ENCODE assay signal across 8 cellular contexts in the genomic region with DNA sequence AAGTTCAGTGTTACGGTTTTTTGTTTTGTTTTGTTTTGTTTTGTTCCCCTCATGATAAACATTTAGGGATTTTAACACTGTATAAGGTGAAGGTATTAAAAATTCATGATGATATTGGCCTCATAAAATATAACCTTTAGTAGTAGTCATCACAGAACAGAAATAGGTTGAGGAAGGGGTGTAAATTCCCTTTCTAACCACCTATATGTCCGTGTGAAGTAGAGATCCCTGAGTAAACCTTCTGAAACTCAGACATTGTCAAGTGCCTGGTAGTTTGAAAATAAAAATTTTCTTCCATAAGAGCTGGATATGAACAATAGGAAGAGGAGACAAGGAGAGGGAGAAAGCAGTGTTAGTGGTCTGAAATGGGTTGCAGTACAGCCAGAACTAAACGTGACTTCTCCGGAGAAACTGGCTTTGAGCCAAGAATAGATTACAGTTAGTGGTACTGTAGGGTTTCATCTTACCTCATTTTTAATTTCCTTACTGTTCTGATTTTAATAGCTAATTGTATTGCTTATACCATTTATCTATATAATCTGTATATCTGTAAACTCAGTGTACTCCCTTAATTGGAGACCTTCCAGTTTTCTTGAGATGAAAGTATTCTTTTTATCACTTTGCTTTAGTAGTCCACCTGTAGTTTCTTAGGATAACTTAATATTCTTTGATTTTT.
DNase-seq lines count a peak whose midpoint lies in the region; TF ChIP-seq lines count a peak whose summit lies in the region.

No MANE protein-coding gene starts in this region.

- TF ChIP-seq CTCF in neutrophil (IDR thresholded peaks at IDR 0.05) = no peak

- H3K9me3 ChIP-seq in neutrophil = no peaks in the 10 kb centered on the region

- DNase-seq in NCI-H524 (lab: John Stamatoyannopoulos, UW) (peak; percentile 58 to 77), NCI-H524 treated with DMSO at 0.1 percent for 48 hours (lab: John Stamatoyannopoulos, UW) (no peak), NCI-H2029 treated with DMSO at 0.1 percent for 48 hours (lab: John Stamatoyannopoulos, UW) (peak; percentile 61), iPS-NIHi7 (ENCODE audit: extremely low spot score) (no peak), SKM-1 (lab: John Stamatoyannopoulos, UW; ENCODE audit: unreplicated experiment) (no peak)
- DNase-seq in stimulated activated CD8-positive, alpha-beta memory T cell treated with anti-CD3 and anti-CD28 coated beads, Interleukin-4, amount 100 ng/mL, for 48 hours = no peak

- no peaks in the 10 kb centered on the region for H3K9me3 Mint-ChIP-seq in activated naive CD8-positive, alpha-beta T cell (ENCODE audit: low read depth)

- peak overlapping the region; percentile 81 for H3K4me3 Mint-ChIP-seq in activated naive CD8-positive, alpha-beta T cell

- H3K27ac Mint-ChIP-seq in activated naive CD8-positive, alpha-beta T cell = peak overlapping the region; percentile 91

- no peak overlapping the region for H3K4me3 ChIP-seq in neutrophil (ENCODE audit: low read depth in 1 of 2, low read length in 1 of 2)

- peaks cover 69% of the 10 kb centered on the region for H3K4me1 Mint-ChIP-seq in activated naive CD8-positive, alpha-beta T cell (ENCODE audit: low read depth)

- H3K27ac ChIP-seq in neutrophil = peak overlapping the region; percentile 72

- peaks cover 2% of the 10 kb centered on the region for H3K36me3 Mint-ChIP-seq in activated naive CD8-positive, alpha-beta T cell

- H3K36me3 ChIP-seq in neutrophil = peaks cover 18% of the 10 kb centered on the region

- no peaks in the 10 kb centered on the region for H3K27me3 ChIP-seq in neutrophil

- no peaks in the 10 kb centered on the region for H3K27me3 Mint-ChIP-seq in activated naive CD8-positive, alpha-beta T cell

- H3K4me1 ChIP-seq in neutrophil (ENCODE audit: control insufficient read depth in 1 of 2, insufficient read depth in 1 of 2, low read depth in 1 of 2, low read length in 1 of 2) = peaks cover 65 to 66% of the 10 kb centered on the region in 2 experiments

Comparison
In these comparisons a context has a peak if more than half of its experiments do, and no peak if none do; other contexts are left out.
1. DNase-seq: peak in NCI-H524 (2 of 2) and NCI-H2029 treated with DMSO at 0.1 percent for 48 hours (single experiment); none in NCI-H524 treated with DMSO at 0.1 percent for 48 hours (single experiment), stimulated activated CD8-positive, alpha-beta memory T cell treated with anti-CD3 and anti-CD28 coated beads, Interleukin-4, amount 100 ng/mL, for 48 hours (single experiment), iPS-NIHi7 (single experiment) and SKM-1 (single experiment).